ENCODE assay signal across 8 cellular contexts in the genomic region with DNA sequence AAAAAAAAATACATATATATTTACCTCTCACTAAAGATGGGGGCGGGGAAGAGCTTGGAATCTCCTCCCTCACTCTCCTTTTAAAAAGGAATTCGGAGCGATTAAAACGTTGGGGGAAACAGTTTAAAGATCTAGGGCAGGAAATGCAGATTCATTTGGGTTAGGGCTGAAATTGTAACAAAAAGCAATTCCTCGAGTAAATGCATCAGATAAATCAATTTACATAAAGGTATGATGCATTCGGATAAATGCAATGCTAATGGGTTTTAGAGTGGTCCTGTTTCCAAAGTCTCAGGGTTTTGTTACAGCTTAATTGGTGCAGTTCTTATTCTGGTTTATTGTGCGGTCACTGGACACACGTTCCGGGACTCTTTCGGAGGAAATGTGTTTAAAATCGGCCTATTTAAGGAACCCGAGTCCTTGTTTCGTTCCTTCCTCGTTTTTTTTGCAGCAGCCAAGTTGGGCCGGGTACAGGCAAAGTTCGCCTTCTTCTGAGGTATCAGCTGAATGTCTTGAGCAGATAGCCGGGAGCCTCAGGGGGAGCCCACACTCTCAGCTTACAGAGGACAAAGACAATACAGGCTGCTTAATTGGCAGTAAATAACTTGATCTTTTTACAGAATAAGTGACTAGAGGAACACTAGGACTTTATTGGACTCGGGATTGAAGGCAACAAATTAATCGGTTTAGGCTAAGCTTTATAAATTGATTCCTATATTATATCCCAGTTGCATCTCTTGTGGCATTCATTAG. TPM values are rescaled to one million over a fixed set of nuclear protein-coding genes. Genes with fewer than 3 reads are reported as not detected.
DNase-seq lines count a peak whose midpoint lies in the region; ATAC-seq and TF ChIP-seq lines count a peak whose summit lies in the region.

No MANE protein-coding gene starts in this region.

- H4K20me1 ChIP-seq in fibroblast of lung (ENCODE audit: control insufficient read depth, extremely low read depth, insufficient read depth, low read length), result no peaks in the 10 kb centered on the region

- H3K27ac ChIP-seq in VCaP, result peak overlapping the region; percentile 91
- H3K27ac ChIP-seq in fibroblast of lung (ENCODE audit: insufficient read depth, low read length), result peak overlapping the region; percentile 83

- peak overlapping the region; percentile 79 for H3K4me2 ChIP-seq in fibroblast of lung (ENCODE audit: extremely low read depth, insufficient read depth, low read length)

- H3K4me3 Mint-ChIP-seq in IgD-negative memory B cell, result peak overlapping the region; percentile 85 to 99 (median 97)
- peak overlapping the region; percentile 82 to 99 (median 96) for H3K4me3 Mint-ChIP-seq in naive B cell

- H2AFZ ChIP-seq in fibroblast of lung (ENCODE audit: low read length), result no peak overlapping the region

- H3K4me3 ChIP-seq in fibroblast of lung (replicated peaks in 1 of 4; ENCODE audit: control extremely low read depth in 1 of 4, insufficient read depth in 1 of 4, low read depth in 3 of 4, low read length in 4 of 4), result peak overlapping the region; percentile 74 to 95 (median 81)

- H3K27me3 Mint-ChIP-seq in IgD-negative memory B cell, result no peaks in the 10 kb centered on the region
- H3K27me3 Mint-ChIP-seq in naive B cell, result no peaks in the 10 kb centered on the region

- TF ChIP-seq CTCF in VCaP (conservative IDR thresholded peaks at IDR 0.05), result no peak
- no peak for TF ChIP-seq CTCF in fibroblast of lung (conservative IDR thresholded peaks at IDR 0.05 in 1 of 2, IDR thresholded peaks at IDR 0.05 in 1 of 2; ENCODE audit: low read depth in 1 of 2, low read length in 2 of 2)

- H3K27ac Mint-ChIP-seq in IgD-negative memory B cell, result peak overlapping the region; percentile 79 to 98 (median 97)
- peak overlapping the region; percentile 49 to 96 (median 84) for H3K27ac Mint-ChIP-seq in naive B cell

- H3K9ac ChIP-seq in fibroblast of lung (ENCODE audit: insufficient read depth, low read length), result peak overlapping the region; percentile 41

- H3K4me1 Mint-ChIP-seq in IgD-negative memory B cell (peaks cover 42 to 53% (median 48%) of the 10 kb centered on the region in 3 donors), naive B cell (peaks cover 44 to 59% (median 55%) of the 10 kb centered on the region in 3 donors)

- no peaks in the 10 kb centered on the region for H3K9me3 ChIP-seq in fibroblast of lung (ENCODE audit: control insufficient read depth, insufficient read depth, low read depth, low read length)

- peaks cover 5% of the 10 kb centered on the region for H3K4me1 ChIP-seq in fibroblast of lung (ENCODE audit: control insufficient read depth, extremely low read depth, insufficient read depth, low read length)

- H3K27me3 ChIP-seq in fibroblast of lung (ENCODE audit: control insufficient read depth, insufficient read depth, low read length), result no peaks in the 10 kb centered on the region

- no peaks in the 10 kb centered on the region for H3K9me3 Mint-ChIP-seq in IgD-negative memory B cell
- H3K9me3 Mint-ChIP-seq in naive B cell, result no peaks in the 10 kb centered on the region

- no peaks in the 10 kb centered on the region for H3K36me3 ChIP-seq in fibroblast of lung (ENCODE audit: control insufficient read depth, insufficient read depth, low read length)

- peaks cover 58% of the 10 kb centered on the region for H3K79me2 ChIP-seq in fibroblast of lung (ENCODE audit: control insufficient read depth, insufficient read depth, low read length)

- no peak for ATAC-seq in naive B cell (ENCODE audit: low read depth in 2 of 2)
- ATAC-seq in GM21619 (IDR thresholded peaks at IDR 0.05; ENCODE audit: unreplicated experiment), result no peak
- no peak for ATAC-seq in HG03039 (IDR thresholded peaks at IDR 0.05; ENCODE audit: unreplicated experiment)
- no peak for ATAC-seq in GM19467 (IDR thresholded peaks at IDR 0.05; ENCODE audit: unreplicated experiment)

- no peaks in the 10 kb centered on the region for H3K36me3 Mint-ChIP-seq in IgD-negative memory B cell
- H3K36me3 Mint-ChIP-seq in naive B cell, result no peaks in the 10 kb centered on the region

- peak; percentile 53 for DNase-seq in DMS53 (lab: John Stamatoyannopoulos, UW)
- DNase-seq in fibroblast of lung (ENCODE audit: low read depth in 2 of 2), result peak; percentile 38 to 47
- no peak for DNase-seq in naive B cell

RNA-seq across cellular contexts. Expression of a gene that starts 1.7 kb away (rescaled TPM):
- 34.8 TPM for polyA plus RNA-seq in IgD-negative memory B cell
- 54.4 and 61.9 TPM in 2 replicates for total RNA-seq in fibroblast of lung
- 91.4 and 101 TPM in 2 replicates for polyA plus RNA-seq in fibroblast of lung
- polyA plus RNA-seq in fibroblast of lung (2012), result 65.2 and 72.5 TPM in 2 replicates
- polyA minus RNA-seq in fibroblast of lung (ENCODE audit: low replicate concordance), result 35.6 and 41.9 TPM in 2 replicates
- 10 to 100 TPM; 11.7 to 17.5 (median 14.4) TPM for polyA plus RNA-seq in naive B cell (ENCODE audit: low read depth in 6 of 6)
